1 cellular context compared by ENCODE assay signal in the genomic region with DNA sequence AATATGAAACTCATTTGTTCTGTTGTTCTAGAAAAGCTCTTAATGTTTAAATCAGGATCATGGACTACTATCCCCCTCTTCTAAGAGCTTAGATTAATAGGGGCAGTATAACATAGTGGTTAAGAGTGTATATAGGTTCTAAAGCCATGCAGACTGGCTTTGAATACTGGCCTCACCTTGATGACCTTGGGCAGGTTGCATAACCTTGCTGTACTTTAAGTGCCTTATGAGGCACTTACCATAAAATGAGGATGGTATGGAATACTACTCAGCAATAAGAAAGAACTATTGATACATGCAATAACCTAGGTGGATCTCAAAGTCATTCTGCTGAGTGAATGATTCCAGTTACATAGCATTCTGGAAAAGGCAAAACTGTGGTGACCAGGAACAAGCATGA.
TF ChIP-seq lines count a peak whose summit lies in the region.

No MANE protein-coding gene starts in this region.

TF ChIP-seq in IMR-90, 13 proteins besides CTCF, POLR2A, EP300 and RAD21 (continued from another document):
- no peak for TF ChIP-seq CEBPB (IDR thresholded peaks at IDR 0.05; ENCODE audit: low read depth, low read length)
- TF ChIP-seq, protein P1, sequence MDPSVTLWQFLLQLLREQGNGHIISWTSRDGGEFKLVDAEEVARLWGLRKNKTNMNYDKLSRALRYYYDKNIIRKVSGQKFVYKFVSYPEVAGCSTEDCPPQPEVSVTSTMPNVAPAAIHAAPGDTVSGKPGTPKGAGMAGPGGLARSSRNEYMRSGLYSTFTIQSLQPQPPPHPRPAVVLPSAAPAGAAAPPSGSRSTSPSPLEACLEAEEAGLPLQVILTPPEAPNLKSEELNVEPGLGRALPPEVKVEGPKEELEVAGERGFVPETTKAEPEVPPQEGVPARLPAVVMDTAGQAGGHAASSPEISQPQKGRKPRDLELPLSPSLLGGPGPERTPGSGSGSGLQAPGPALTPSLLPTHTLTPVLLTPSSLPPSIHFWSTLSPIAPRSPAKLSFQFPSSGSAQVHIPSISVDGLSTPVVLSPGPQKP (IDR thresholded peaks at IDR 0.05; ENCODE audit: borderline replicate concordance, low read depth, low read length): no peak
TF ChIP-seq in IMR-90: peak in this region for 0.
